ENCODE assay signal across 19 cellular contexts in the genomic region with DNA sequence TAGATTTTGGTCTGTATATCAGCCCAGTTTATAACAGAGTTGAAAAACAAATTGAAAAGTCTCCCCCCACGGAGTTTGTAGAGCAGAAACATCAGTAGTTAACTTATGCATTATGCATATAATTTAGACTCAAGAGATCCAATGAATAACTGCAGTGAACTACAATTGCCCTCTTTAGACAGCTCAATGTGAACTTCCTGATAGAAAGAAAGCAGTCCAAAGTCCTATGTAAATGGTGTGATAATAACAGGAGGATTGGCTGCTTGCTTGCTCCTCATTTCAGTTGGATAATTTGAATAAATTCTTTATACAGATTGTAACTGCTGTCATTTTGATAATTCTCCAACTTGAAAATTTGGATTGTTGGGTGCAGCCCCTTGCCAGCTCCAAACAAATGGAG.
"Had no signal": no experiment of that assay in that cellular context is flagged by ENCODE, and none has a peak within 500 bp of the region (broad histone marks: within the 10 kb centered on the region; RNA-seq: fewer than 3 reads in every experiment).

No MANE protein-coding gene starts in this region.

- DNase-seq: effector memory CD4-positive, alpha-beta T cell; gastrocnemius medialis; heart right ventricle; hypothalamus; left ventricle myocardium inferior; mesendoderm; naive thymus-derived CD8-positive, alpha-beta T cell; posterior cingulate gyrus; sigmoid colon; stimulated activated CD4-positive, alpha-beta T cell treated with anti-CD3 and anti-CD28 coated beads, Interleukin-12 subunit alpha, Interleukin-12 subunit beta, amount 100 ng/mL, for 4 hours; stimulated activated CD4-positive, alpha-beta T cell treated with anti-CD3 and anti-CD28 coated beads, Interleukin-2, amount 100 ng/mL, for 48 hours; stimulated activated naive CD4-positive, alpha-beta T cell treated with Interleukin-2 at 50 U/mL for 16 hours; tibial artery; upper lobe of left lung; uterus had no signal

- H3K9me3 ChIP-seq: gastrocnemius medialis, heart right ventricle, left ventricle myocardium inferior, neutrophil, sigmoid colon, suprapubic skin, tibial artery, upper lobe of left lung, uterus had no signal

- H3K27ac ChIP-seq: gastrocnemius medialis, heart right ventricle, left ventricle myocardium inferior, neutrophil, sigmoid colon, skin epidermis, suprapubic skin, tibial artery, upper lobe of left lung, uterus had no signal

- H3K27me3 ChIP-seq: gastrocnemius medialis, heart right ventricle, neutrophil, sigmoid colon, suprapubic skin, tibial artery, upper lobe of left lung, uterus had no signal

- H3K4me1 ChIP-seq: gastrocnemius medialis, heart right ventricle, left ventricle myocardium inferior, suprapubic skin, tibial artery, upper lobe of left lung, uterus had no signal

- ATAC-seq: esophagus mucosa; gastrocnemius medialis; heart right ventricle; naive thymus-derived CD8-positive, alpha-beta T cell had no signal

- H3K36me3 ChIP-seq: gastrocnemius medialis, heart right ventricle, left ventricle myocardium inferior, neutrophil, sigmoid colon, suprapubic skin, tibial artery, upper lobe of left lung, uterus had no signal

- H3K4me3 ChIP-seq: gastrocnemius medialis, heart right ventricle, left ventricle myocardium inferior, sigmoid colon, skin epidermis, suprapubic skin, tibial artery, upper lobe of left lung, uterus had no signal
